ENCODE assay signal across 19 cellular contexts in the genomic region with DNA sequence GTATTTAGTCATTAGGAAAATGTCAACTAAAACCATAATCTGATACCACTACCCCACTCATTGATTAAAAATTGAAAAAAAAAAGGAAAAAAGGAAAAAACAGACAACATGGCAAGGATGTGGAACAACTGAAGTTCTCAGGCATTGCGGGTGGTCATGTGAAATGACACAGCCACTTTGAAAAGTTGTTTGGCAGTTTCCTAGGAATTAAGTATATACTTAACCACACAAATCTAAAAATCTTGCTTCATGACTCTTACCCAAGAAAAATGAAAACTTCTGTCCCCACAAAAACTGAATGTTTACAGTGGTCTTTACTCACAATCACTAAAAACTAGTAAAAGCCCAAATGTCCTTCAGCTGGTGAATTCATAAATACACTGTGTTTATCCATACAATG.
A peak's percentile ranks its signal among the peaks of the same experiment; 100 is the strongest.
DNase-seq lines count a peak whose midpoint lies in the region; TF ChIP-seq lines count a peak whose summit lies in the region.
"Had no signal": no experiment of that assay in that cellular context is flagged by ENCODE, and none has a peak within 500 bp of the region (broad histone marks: within the 10 kb centered on the region; RNA-seq: fewer than 3 reads in every experiment).

No MANE protein-coding gene starts in this region.

- no peaks in the 10 kb centered on the region for H3K9me3 ChIP-seq in ovary
- H3K9me3 ChIP-seq: SJCRH30 had no signal

- H3K27ac Mint-ChIP-seq in osteocyte (ENCODE audit: unreplicated experiment), result peak overlapping the region; percentile 19

- H3K36me3 ChIP-seq in ovary, result no peaks in the 10 kb centered on the region
- H3K36me3 ChIP-seq: SJCRH30 had no signal

- H3K4me1 Mint-ChIP-seq in osteocyte (ENCODE audit: unreplicated experiment), result peaks cover 28% of the 10 kb centered on the region

- no peak for TF ChIP-seq POLR2A in ovary (IDR thresholded peaks at IDR 0.05)

- peaks cover 9% of the 10 kb centered on the region for H3K9me3 Mint-ChIP-seq in osteocyte (ENCODE audit: unreplicated experiment)

- H3K27me3 ChIP-seq in ovary, result no peaks in the 10 kb centered on the region
- H3K27me3 ChIP-seq: SJCRH30 had no signal

- DNase-seq in AG08395 (ENCODE audit: low spot score), result peak; percentile 17
- peak; percentile 49 for DNase-seq in LHCN-M2 (ENCODE audit: low read depth)
- peak; percentile 71 for DNase-seq in fibroblast of gingiva (ENCODE audit: low read depth)
- DNase-seq in osteocyte (ENCODE audit: extremely low spot score, unreplicated experiment), result no peak
- DNase-seq in coronary artery (ENCODE audit: low spot score), result no peak
- no peak for DNase-seq in SIG-M5 (lab: John Stamatoyannopoulos, UW)
- no peak for DNase-seq in ovary
- DNase-seq: AML-193, DMS79 treated with DMSO at 0.1 percent for 48 hours, NCI-H1048, NCI-H1436, NCI-H1930, NCI-H226, NCI-H524, NCI-H82, PC-9, SJCRH30 had no signal

- no peak overlapping the region for H3K27ac ChIP-seq in coronary artery
- H3K27ac ChIP-seq in ovary, result no peak overlapping the region
- H3K27ac ChIP-seq: C4-2B, PC-9, SJCRH30 had no signal

- H3K27me3 Mint-ChIP-seq in osteocyte (ENCODE audit: unreplicated experiment), result no peaks in the 10 kb centered on the region

- intact Hi-C loops in ovary (cut with DNase I), result no loop called here

- TF ChIP-seq EP300 in ovary (IDR thresholded peaks at IDR 0.05), result no peak

- H3K4me1 ChIP-seq in ovary (ENCODE audit: insufficient read depth), result peaks cover 8% of the 10 kb centered on the region
- H3K4me1 ChIP-seq: SJCRH30 had no signal

- TF ChIP-seq CTCF in osteocyte (IDR thresholded peaks at IDR 0.05), result no peak
- TF ChIP-seq CTCF in coronary artery (IDR thresholded peaks at IDR 0.05), result no peak
- TF ChIP-seq CTCF in ovary (IDR thresholded peaks at IDR 0.05), result no peak

- peaks cover 5% of the 10 kb centered on the region for H3K36me3 Mint-ChIP-seq in osteocyte (ENCODE audit: unreplicated experiment)

- no peak overlapping the region for H3K4me3 Mint-ChIP-seq in osteocyte (ENCODE audit: unreplicated experiment)

- H3K4me3 ChIP-seq in coronary artery, result no peak overlapping the region
- H3K4me3 ChIP-seq in ovary, result no peak overlapping the region
- H3K4me3 ChIP-seq: K562, PC-9, SJCRH30 had no signal

- WGBS in ovary, 3 donors, result 71 to 100% (median 85%) methylated on average over 1 of the region's 1 CpG

Comparison
In these comparisons a context has a peak if more than half of its experiments do, and no peak if none do; other contexts are left out.
1. DNase-seq: peak in AG08395 (single experiment), LHCN-M2 (single experiment) and fibroblast of gingiva (single experiment); none in osteocyte (single experiment), coronary artery (single experiment), SIG-M5 (single experiment) and ovary (0 of 5).